In the genomic region with DNA sequence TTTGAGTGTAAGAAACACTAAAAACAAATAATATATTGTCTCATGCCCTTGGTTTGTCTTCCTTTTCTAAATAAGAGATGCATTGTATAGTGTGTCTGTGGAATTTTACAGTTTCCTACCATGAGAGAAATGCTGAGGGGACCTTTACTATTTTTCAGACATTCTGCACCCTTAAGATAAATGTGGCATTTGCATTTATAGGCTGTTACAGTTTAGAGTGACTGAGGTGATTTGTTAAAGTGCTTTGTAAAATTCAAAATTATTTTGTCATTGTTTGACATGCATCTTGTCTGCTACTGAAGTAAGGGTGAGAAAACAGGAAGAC, we compare ENCODE assay signal across 1 cellular context.
TF ChIP-seq lines count a peak whose summit lies in the region.

No MANE protein-coding gene starts in this region.

TF ChIP-seq in HCT116, 20 proteins besides CTCF, POLR2A, EP300 and RAD21:
- TF ChIP-seq, protein P1, sequence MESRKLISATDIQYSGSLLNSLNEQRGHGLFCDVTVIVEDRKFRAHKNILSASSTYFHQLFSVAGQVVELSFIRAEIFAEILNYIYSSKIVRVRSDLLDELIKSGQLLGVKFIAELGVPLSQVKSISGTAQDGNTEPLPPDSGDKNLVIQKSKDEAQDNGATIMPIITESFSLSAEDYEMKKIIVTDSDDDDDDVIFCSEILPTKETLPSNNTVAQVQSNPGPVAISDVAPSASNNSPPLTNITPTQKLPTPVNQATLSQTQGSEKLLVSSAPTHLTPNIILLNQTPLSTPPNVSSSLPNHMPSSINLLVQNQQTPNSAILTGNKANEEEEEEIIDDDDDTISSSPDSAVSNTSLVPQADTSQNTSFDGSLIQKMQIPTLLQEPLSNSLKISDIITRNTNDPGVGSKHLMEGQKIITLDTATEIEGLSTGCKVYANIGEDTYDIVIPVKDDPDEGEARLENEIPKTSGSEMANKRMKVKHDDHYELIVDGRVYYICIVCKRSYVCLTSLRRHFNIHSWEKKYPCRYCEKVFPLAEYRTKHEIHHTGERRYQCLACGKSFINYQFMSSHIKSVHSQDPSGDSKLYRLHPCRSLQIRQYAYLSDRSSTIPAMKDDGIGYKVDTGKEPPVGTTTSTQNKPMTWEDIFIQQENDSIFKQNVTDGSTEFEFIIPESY (IDR thresholded peaks at IDR 0.05; ENCODE audit: extremely low read depth, insufficient replicate concordance, low read length): no peak
- TF ChIP-seq EZH2phosphoT487 (IDR thresholded peaks at IDR 0.05; ENCODE audit: borderline replicate concordance) (no peak), CBX3 (IDR thresholded peaks at IDR 0.05; ENCODE audit: low read depth) (no peak), SIN3A (IDR thresholded peaks at IDR 0.05; ENCODE audit: low read depth) (no peak), CEBPB (IDR thresholded peaks at IDR 0.05; ENCODE audit: low read depth) (no peak), SRF (IDR thresholded peaks at IDR 0.05; ENCODE audit: low read depth) (no peak), EGR1 (IDR thresholded peaks at IDR 0.05; ENCODE audit: low read depth) (no peak), FOSL1 (IDR thresholded peaks at IDR 0.05; ENCODE audit: low read depth) (no peak), EZH2 (IDR thresholded peaks at IDR 0.05) (no peak), TCF7L2 (IDR thresholded peaks at IDR 0.05; ENCODE audit: borderline replicate concordance, extremely low read depth, insufficient read depth, insufficient read length) (no peak), JUND (IDR thresholded peaks at IDR 0.05) (no peak), YY1 (IDR thresholded peaks at IDR 0.05; ENCODE audit: extremely low read depth, insufficient replicate concordance, low read depth, low read length) (no peak), ZNF274 (IDR thresholded peaks at IDR 0.05; ENCODE audit: low read depth, low read length) (no peak), ELF1 (IDR thresholded peaks at IDR 0.05; ENCODE audit: borderline replicate concordance, low read depth) (no peak), SP1 (IDR thresholded peaks at IDR 0.05; ENCODE audit: low read depth) (no peak)
- TF ChIP-seq, protein P2, sequence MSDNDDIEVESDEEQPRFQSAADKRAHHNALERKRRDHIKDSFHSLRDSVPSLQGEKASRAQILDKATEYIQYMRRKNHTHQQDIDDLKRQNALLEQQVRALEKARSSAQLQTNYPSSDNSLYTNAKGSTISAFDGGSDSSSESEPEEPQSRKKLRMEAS (IDR thresholded peaks at IDR 0.05): no peak
- TF ChIP-seq, protein P3, sequence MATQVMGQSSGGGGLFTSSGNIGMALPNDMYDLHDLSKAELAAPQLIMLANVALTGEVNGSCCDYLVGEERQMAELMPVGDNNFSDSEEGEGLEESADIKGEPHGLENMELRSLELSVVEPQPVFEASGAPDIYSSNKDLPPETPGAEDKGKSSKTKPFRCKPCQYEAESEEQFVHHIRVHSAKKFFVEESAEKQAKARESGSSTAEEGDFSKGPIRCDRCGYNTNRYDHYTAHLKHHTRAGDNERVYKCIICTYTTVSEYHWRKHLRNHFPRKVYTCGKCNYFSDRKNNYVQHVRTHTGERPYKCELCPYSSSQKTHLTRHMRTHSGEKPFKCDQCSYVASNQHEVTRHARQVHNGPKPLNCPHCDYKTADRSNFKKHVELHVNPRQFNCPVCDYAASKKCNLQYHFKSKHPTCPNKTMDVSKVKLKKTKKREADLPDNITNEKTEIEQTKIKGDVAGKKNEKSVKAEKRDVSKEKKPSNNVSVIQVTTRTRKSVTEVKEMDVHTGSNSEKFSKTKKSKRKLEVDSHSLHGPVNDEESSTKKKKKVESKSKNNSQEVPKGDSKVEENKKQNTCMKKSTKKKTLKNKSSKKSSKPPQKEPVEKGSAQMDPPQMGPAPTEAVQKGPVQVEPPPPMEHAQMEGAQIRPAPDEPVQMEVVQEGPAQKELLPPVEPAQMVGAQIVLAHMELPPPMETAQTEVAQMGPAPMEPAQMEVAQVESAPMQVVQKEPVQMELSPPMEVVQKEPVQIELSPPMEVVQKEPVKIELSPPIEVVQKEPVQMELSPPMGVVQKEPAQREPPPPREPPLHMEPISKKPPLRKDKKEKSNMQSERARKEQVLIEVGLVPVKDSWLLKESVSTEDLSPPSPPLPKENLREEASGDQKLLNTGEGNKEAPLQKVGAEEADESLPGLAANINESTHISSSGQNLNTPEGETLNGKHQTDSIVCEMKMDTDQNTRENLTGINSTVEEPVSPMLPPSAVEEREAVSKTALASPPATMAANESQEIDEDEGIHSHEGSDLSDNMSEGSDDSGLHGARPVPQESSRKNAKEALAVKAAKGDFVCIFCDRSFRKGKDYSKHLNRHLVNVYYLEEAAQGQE (IDR thresholded peaks at IDR 0.05; ENCODE audit: low read depth): no peak
- TF ChIP-seq, protein P4, sequence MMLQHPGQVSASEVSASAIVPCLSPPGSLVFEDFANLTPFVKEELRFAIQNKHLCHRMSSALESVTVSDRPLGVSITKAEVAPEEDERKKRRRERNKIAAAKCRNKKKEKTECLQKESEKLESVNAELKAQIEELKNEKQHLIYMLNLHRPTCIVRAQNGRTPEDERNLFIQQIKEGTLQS (IDR thresholded peaks at IDR 0.05): no peak
